ENCODE assay signal across 27 cellular contexts in the genomic region with DNA sequence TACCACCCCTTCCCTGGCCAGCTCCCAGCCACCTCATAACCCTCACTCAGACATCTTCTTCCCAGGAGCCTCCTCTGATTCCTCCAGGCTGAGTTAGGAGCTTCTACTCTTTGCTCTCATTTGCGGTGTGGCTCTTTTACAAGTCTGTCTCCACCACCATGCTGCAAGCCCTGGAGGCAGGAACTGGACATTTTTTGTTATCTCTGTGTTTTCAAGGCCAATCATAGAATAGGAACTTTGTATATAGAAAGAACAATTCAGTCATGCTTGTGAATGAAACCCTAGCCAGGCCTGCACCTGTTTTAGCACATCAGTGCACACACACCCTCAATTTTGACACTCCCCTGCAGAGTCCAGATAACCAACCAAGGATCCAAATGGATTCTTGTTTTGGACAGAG.
A peak's percentile ranks its signal among the peaks of the same experiment; 100 is the strongest.
DNase-seq lines count a peak whose midpoint lies in the region; ATAC-seq, FAIRE-seq and TF ChIP-seq lines count a peak whose summit lies in the region.
"Had no signal": no experiment of that assay in that cellular context is flagged by ENCODE, and none has a peak within 500 bp of the region (broad histone marks: within the 10 kb centered on the region; RNA-seq: fewer than 3 reads in every experiment).

No MANE protein-coding gene starts in this region.

- no peak for ATAC-seq in GM21423 (IDR thresholded peaks at IDR 0.05; ENCODE audit: unreplicated experiment)
- ATAC-seq: HCT116; K562; left cardiac atrium; stimulated activated naive B cell treated with anti-CD40 and anti-IgM and Interleukin-4, amounts not matched to agents 10 μg/mL and 1 μg/mL and 100 μg/mL, for 72 hours had no signal

- no peak for TF ChIP-seq POLR2A in testis (IDR thresholded peaks at IDR 0.05)

- H3K36me3 ChIP-seq in MG63 = no peaks in the 10 kb centered on the region
- no peaks in the 10 kb centered on the region for H3K36me3 ChIP-seq in astrocyte (ENCODE audit: insufficient read depth, low read length)
- H3K36me3 ChIP-seq in testis (ENCODE audit: low read depth, missing control alignments) = no peaks in the 10 kb centered on the region
- H3K36me3 ChIP-seq: ascending aorta, tibial artery had no signal

- no peaks in the 10 kb centered on the region for H3K27me3 ChIP-seq in MG63
- peaks cover 2% of the 10 kb centered on the region for H3K27me3 ChIP-seq in astrocyte (ENCODE audit: insufficient read depth, low read length)
- no peaks in the 10 kb centered on the region for H3K27me3 ChIP-seq in testis
- H3K27me3 ChIP-seq: ascending aorta, tibial artery had no signal

- H3K4me3 ChIP-seq in MG63 = no peak overlapping the region
- H3K4me3 ChIP-seq in astrocyte (ENCODE audit: insufficient read depth, low read depth, low read length) = no peak overlapping the region
- H3K4me3 ChIP-seq in testis = no peak overlapping the region
- H3K4me3 ChIP-seq: ascending aorta, K562, SK-N-MC, tibial artery had no signal

- intact Hi-C loops in testis (cut with DNase I; ENCODE audit: low total_unique reads) = no loop called here

- 31 to 35% methylated on average over 1 of the region's 1 CpG for WGBS in testis, 2 donors

- H3K27ac ChIP-seq in astrocyte (ENCODE audit: low read depth, low read length) = no peak overlapping the region
- H3K27ac ChIP-seq in testis = peak overlapping the region in 1 of 2 donors; percentile 34
- H3K27ac ChIP-seq: ascending aorta, RWPE1, SK-N-MC, tibial artery had no signal

- no peak overlapping the region for H3K4me2 ChIP-seq in astrocyte (ENCODE audit: low read length)

- peaks cover 33% of the 10 kb centered on the region for H3K4me1 Mint-ChIP-seq in astrocyte (ENCODE audit: low read depth, unreplicated experiment)
- H3K4me1 Mint-ChIP-seq: activated CD4-positive, alpha-beta T cell treated with anti-CD3 and anti-CD28 coated beads, Interleukin-2, amount 10 ng/mL, durations not matched to agents 24 days and 14 days; activated naive CD4-positive, alpha-beta T cell treated with anti-CD3 and anti-CD28 coated beads, Interleukin-2, amount 10 ng/mL, durations not matched to agents 7 days and 5 days; CD14-positive monocyte; memory B cell; naive B cell; stimulated activated naive B cell treated with anti-CD40 and anti-IgM and Interleukin-4, amounts not matched to agents 10 μg/mL and 1 μg/mL and 100 μg/mL, for 72 hours had no signal

- DNase-seq in MG63 (peak; percentile 64), astrocyte (ENCODE audit: low read depth) (no peak), myocyte (ENCODE audit: low read depth) (peak; percentile 67), testis (peak; percentile 66), dermis blood vessel endothelial cell (no peak), amniotic stem cell (lab: John Stamatoyannopoulos, UW) (no peak)
- DNase-seq: activated CD4-positive, alpha-beta T cell treated with anti-CD3 and anti-CD28 coated beads, Interleukin-2, amount 10 ng/mL, durations not matched to agents 24 days and 14 days; activated naive CD4-positive, alpha-beta T cell treated with anti-CD3 and anti-CD28 coated beads, Interleukin-2, amount 10 ng/mL, durations not matched to agents 7 days and 5 days; cerebellar nuclear complex; effector CD4-positive, alpha-beta T cell; left cardiac atrium; naive B cell; NCI-H146; NCI-H69; retina; stimulated activated CD4-positive, alpha-beta T cell treated with anti-CD3 and anti-CD28 coated beads, Interleukin-4, amount 100 ng/mL, for 24 hours; stimulated activated naive B cell treated with anti-CD40 and anti-IgM and Interleukin-4, amounts not matched to agents 10 μg/mL and 1 μg/mL and 100 μg/mL, for 72 hours; T-helper 2 cell; tibial artery had no signal

- H3K9me3 ChIP-seq in MG63 (no peaks in the 10 kb centered on the region), astrocyte (ENCODE audit: insufficient read depth, low read depth, low read length) (no peaks in the 10 kb centered on the region), testis (no peaks in the 10 kb centered on the region)
- H3K9me3 ChIP-seq: ascending aorta, tibial artery had no signal

- H4K20me1 ChIP-seq in astrocyte (ENCODE audit: insufficient read depth, low read length) = peaks cover 3% of the 10 kb centered on the region

- H3K36me3 Mint-ChIP-seq in astrocyte (ENCODE audit: low read depth, unreplicated experiment) = no peaks in the 10 kb centered on the region
- H3K36me3 Mint-ChIP-seq: activated naive CD4-positive, alpha-beta T cell treated with anti-CD3 and anti-CD28 coated beads, Interleukin-2, amount 10 ng/mL, durations not matched to agents 7 days and 5 days; CD14-positive monocyte; memory B cell; naive B cell; stimulated activated naive B cell treated with anti-CD40 and anti-IgM and Interleukin-4, amounts not matched to agents 10 μg/mL and 1 μg/mL and 100 μg/mL, for 72 hours had no signal

- H3K4me1 ChIP-seq in astrocyte (ENCODE audit: insufficient read depth, low read length) (peaks cover 16% of the 10 kb centered on the region), testis (peaks cover 25% of the 10 kb centered on the region)
- H3K4me1 ChIP-seq: ascending aorta had no signal

- H3K27ac Mint-ChIP-seq in astrocyte (ENCODE audit: unreplicated experiment) = peak overlapping the region; percentile 75
- H3K27ac Mint-ChIP-seq: activated CD4-positive, alpha-beta T cell treated with anti-CD3 and anti-CD28 coated beads, Interleukin-2, amount 10 ng/mL, durations not matched to agents 24 days and 14 days; activated naive CD4-positive, alpha-beta T cell treated with anti-CD3 and anti-CD28 coated beads, Interleukin-2, amount 10 ng/mL, durations not matched to agents 7 days and 5 days; memory B cell; naive B cell; stimulated activated naive B cell treated with anti-CD40 and anti-IgM and Interleukin-4, amounts not matched to agents 10 μg/mL and 1 μg/mL and 100 μg/mL, for 72 hours had no signal

- H3K79me2 ChIP-seq in astrocyte (ENCODE audit: insufficient read depth, low read length) = no peaks in the 10 kb centered on the region

- H3K9ac ChIP-seq in astrocyte (ENCODE audit: low read length) = no peak overlapping the region

- no peak for FAIRE-seq in astrocyte (lab: Jason Lieb, UNC)
- FAIRE-seq: K562 had no signal

- H3K4me3 Mint-ChIP-seq in astrocyte (ENCODE audit: unreplicated experiment) = no peak overlapping the region
- H3K4me3 Mint-ChIP-seq: activated CD4-positive, alpha-beta T cell treated with anti-CD3 and anti-CD28 coated beads, Interleukin-2, amount 10 ng/mL, durations not matched to agents 24 days and 14 days; activated naive CD4-positive, alpha-beta T cell treated with anti-CD3 and anti-CD28 coated beads, Interleukin-2, amount 10 ng/mL, durations not matched to agents 7 days and 5 days; CD14-positive monocyte; memory B cell; naive B cell; stimulated activated naive B cell treated with anti-CD40 and anti-IgM and Interleukin-4, amounts not matched to agents 10 μg/mL and 1 μg/mL and 100 μg/mL, for 72 hours had no signal

- no peak for TF ChIP-seq CTCF in astrocyte (IDR thresholded peaks at IDR 0.05; ENCODE audit: insufficient read depth, low read depth, low read length)
- TF ChIP-seq CTCF in testis (IDR thresholded peaks at IDR 0.05) = no peak

- H3K27me3 Mint-ChIP-seq in astrocyte (ENCODE audit: low read depth, unreplicated experiment) = no peaks in the 10 kb centered on the region

- no peaks in the 10 kb centered on the region for H3K9me3 Mint-ChIP-seq in astrocyte (ENCODE audit: unreplicated experiment)
- H3K9me3 Mint-ChIP-seq: activated CD4-positive, alpha-beta T cell treated with anti-CD3 and anti-CD28 coated beads, Interleukin-2, amount 10 ng/mL, durations not matched to agents 24 days and 14 days; activated naive CD4-positive, alpha-beta T cell treated with anti-CD3 and anti-CD28 coated beads, Interleukin-2, amount 10 ng/mL, durations not matched to agents 7 days and 5 days; memory B cell; stimulated activated naive B cell treated with anti-CD40 and anti-IgM and Interleukin-4, amounts not matched to agents 10 μg/mL and 1 μg/mL and 100 μg/mL, for 72 hours had no signal

- H2AFZ ChIP-seq in astrocyte (ENCODE audit: low read depth, low read length) = no peak overlapping the region

Comparison
In these comparisons a context has a peak if more than half of its experiments do, and no peak if none do; other contexts are left out.
1. DNase-seq: peak in MG63 (single experiment), myocyte (single experiment) and testis (single experiment); none in astrocyte (single experiment), dermis blood vessel endothelial cell (single experiment) and amniotic stem cell (single experiment).